Comparison of ENCODE assay signal across 11 cellular contexts in genomic region chr16:50275428-50276127, GRCh38. TPM values are rescaled to one million over a fixed set of nuclear protein-coding genes. Genes with fewer than 3 reads are reported as not detected.
A peak's percentile ranks its signal among the peaks of the same experiment; 100 is the strongest.
DNase-seq lines count a peak whose midpoint lies in the region; ATAC-seq, FAIRE-seq and TF ChIP-seq lines count a peak whose summit lies in the region.
"Had no signal": no experiment of that assay in that cellular context is flagged by ENCODE, and none has a peak within 500 bp of the region (broad histone marks: within the 10 kb centered on the region; RNA-seq: fewer than 3 reads in every experiment).

No MANE protein-coding gene starts in this region.

- no peak for TF ChIP-seq EP300 in GM12878 (IDR thresholded peaks at IDR 0.05; ENCODE audit: borderline replicate concordance in 1 of 2, control insufficient read depth in 1 of 2, low read depth in 2 of 2, low read length in 2 of 2)

- H3K4me3 ChIP-seq in MM.1S (ENCODE audit: low read length): peak overlapping the region; percentile 97
- peak overlapping the region; percentile 70 for H3K4me3 ChIP-seq in GM12878
- H3K4me3 ChIP-seq: mucosa of descending colon had no signal

- H2AFZ ChIP-seq in MM.1S (ENCODE audit: low read length): no peak overlapping the region
- H2AFZ ChIP-seq in GM12878 (ENCODE audit: control insufficient read depth, low read depth, low read length): no peak overlapping the region

- POLR2A ChIA-PET in GM12878 (lab: Charles Lee): interaction anchor here (0.6 to 2.3 kb wide), 10 partner anchors 10 to 1457 kb away, joined by 3 to 15 read pairs (median 3); partner anchors contain the start of genes ADCY7, CNEP1R1 and HEATR3

- peaks cover 67% of the 10 kb centered on the region for H3K36me3 Mint-ChIP-seq in T-helper 2 cell treated with Interferon-gamma antibody and Interleukin-4, amounts not matched to agents 5 μg/mL and 100 μg/mL, for 36 hours (ENCODE audit: low read depth)
- peaks cover 54% of the 10 kb centered on the region for H3K36me3 Mint-ChIP-seq in stimulated activated effector memory CD8-positive, alpha-beta T cell treated with anti-CD3 and anti-CD28 coated beads, Interleukin-12 subunit alpha, Interleukin-12 subunit beta, amount 100 ng/mL, for 72 hours

- WGBS in GM12878 (ENCODE audit: insufficient coverage, insufficient replicate concordance, low lambda C conversion rate, missing lambda C conversion rate): 73% methylated on average over 8 of the region's 9 CpGs

- H3K36me3 ChIP-seq in MM.1S (replicated peaks; ENCODE audit: insufficient read depth, low read length): no peaks in the 10 kb centered on the region
- 0 out of 4 replicates have a peak, but pooled peaks cover 0 to 2% of the 10 kb centered on the region in 2 experiments for H3K36me3 ChIP-seq in GM12878 (ENCODE audit: control insufficient read depth in 2 of 2, insufficient read depth in 2 of 2, low read length in 1 of 2)

- peak overlapping the region; percentile 99 for H3K27ac Mint-ChIP-seq in T-helper 2 cell treated with Interferon-gamma antibody and Interleukin-4, amounts not matched to agents 5 μg/mL and 100 μg/mL, for 36 hours
- peak overlapping the region; percentile 100 for H3K27ac Mint-ChIP-seq in stimulated activated effector memory CD8-positive, alpha-beta T cell treated with anti-CD3 and anti-CD28 coated beads, Interleukin-12 subunit alpha, Interleukin-12 subunit beta, amount 100 ng/mL, for 72 hours

- no peak for FAIRE-seq in GM12878 (lab: Jason Lieb, UNC)

- H3K27me3 Mint-ChIP-seq in T-helper 2 cell treated with Interferon-gamma antibody and Interleukin-4, amounts not matched to agents 5 μg/mL and 100 μg/mL, for 36 hours (ENCODE audit: low read depth): no peaks in the 10 kb centered on the region

- SMC1A ChIA-PET in GM12878 (lab: Charles Lee; ENCODE audit: uncharacterized antibody, unreplicated experiment): interaction anchor here (0.6 to 4.0 kb wide), 16 partner anchors 7 to 471 kb away, joined by 3 to 24 read pairs (median 4); partner anchors contain the start of gene ADCY7

- H3K4me3 Mint-ChIP-seq in T-helper 2 cell treated with Interferon-gamma antibody and Interleukin-4, amounts not matched to agents 5 μg/mL and 100 μg/mL, for 36 hours: peak overlapping the region; percentile 99
- H3K4me3 Mint-ChIP-seq in stimulated activated effector memory CD8-positive, alpha-beta T cell treated with anti-CD3 and anti-CD28 coated beads, Interleukin-12 subunit alpha, Interleukin-12 subunit beta, amount 100 ng/mL, for 72 hours: peak overlapping the region; percentile 97

- intact Hi-C loops in GM12878 (cut with micrococcal nuclease; ENCODE audit: unreplicated experiment): loop anchor here (5.0 to 10.0 kb wide), 2 partner anchors 121 to 422 kb away; partner anchors contain the start of gene TENT4B

- TF ChIP-seq POLR2A in GM12878 (IDR thresholded peaks at IDR 0.05; ENCODE audit: low read depth, low read length): no peak; the same call in 1 of the 2 replicates

- H3K9ac ChIP-seq in MM.1S (ENCODE audit: low read length): peak overlapping the region; percentile 97
- H3K9ac ChIP-seq in GM12878 (ENCODE audit: control insufficient read depth, insufficient read depth, low read length): peak overlapping the region; percentile 94

- no peaks in the 10 kb centered on the region for H3K9me2 ChIP-seq in MM.1S (replicated peaks; ENCODE audit: insufficient read depth, low read length)

- in situ Hi-C loops in GM12878 (cut with MboI): no loop called here

- H3F3A ChIP-seq in MM.1S (ENCODE audit: insufficient read depth, low read length): peaks cover 20% of the 10 kb centered on the region

- TF ChIP-seq CTCF in MM.1S (IDR thresholded peaks at IDR 0.05; ENCODE audit: low read length) (no peak), GM12878 (IDR thresholded peaks at IDR 0.05 in 2 of 3, conservative IDR thresholded peaks at IDR 0.05 in 1 of 3; ENCODE audit: control insufficient read depth in 2 of 3, extremely low read depth in 1 of 3, insufficient read depth in 1 of 3, low read depth in 3 of 3, low read length in 3 of 3) (no peak)

- ATAC-seq in GM12878: no peak
- ATAC-seq in stimulated activated effector memory CD8-positive, alpha-beta T cell treated with anti-CD3 and anti-CD28 coated beads, Interleukin-12 subunit alpha, Interleukin-12 subunit beta, amount 100 ng/mL, for 72 hours: no peak

- H3K27ac ChIP-seq in MM.1S (ENCODE audit: low read length): peak overlapping the region; percentile 87
- H3K27ac ChIP-seq in GM12878 (ENCODE audit: control insufficient read depth, insufficient read depth): peak overlapping the region; percentile 93

- H3K27me3 ChIP-seq in MM.1S (replicated peaks; ENCODE audit: insufficient read depth, low read length) (no peaks in the 10 kb centered on the region), GM12878 (replicated peaks in 1 of 2; ENCODE audit: control insufficient read depth in 2 of 2, insufficient read depth in 2 of 2, low read length in 1 of 2) (no peaks in the 10 kb centered on the region)

- DNase-seq in T-helper 2 cell treated with Interferon-gamma antibody and Interleukin-4, amounts not matched to agents 5 μg/mL and 100 μg/mL, for 36 hours (ENCODE audit: low spot score): no peak
- DNase-seq in T-helper 2 cell (no peak), MM.1S (peak; percentile 24), GM12878 (ENCODE audit: low read depth, low spot score) (no peak), dedifferentiated amniotic fluid mesenchymal stem cell (ENCODE audit: extremely low spot score) (no peak), NCI-H524 treated with DMSO at 0.1 percent for 48 hours (lab: John Stamatoyannopoulos, UW) (no peak), germinal center (ENCODE audit: low spot score) (no peak)
- DNase-seq in stimulated activated effector memory CD8-positive, alpha-beta T cell treated with anti-CD3 and anti-CD28 coated beads, Interleukin-12 subunit alpha, Interleukin-12 subunit beta, amount 100 ng/mL, for 72 hours (ENCODE audit: low spot score in 2 of 2): no peak
- DNase-seq: anterior cingulate cortex, SIG-M5 had no signal

- RAD21 ChIA-PET in GM12878 (lab: Charles Lee; ENCODE audit: unreplicated experiment): interaction anchor here (0.9 to 3.8 kb wide), 19 partner anchors 7 to 531 kb away, joined by 3 to 24 read pairs (median 5); partner anchors contain the start of gene CNEP1R1

- no peaks in the 10 kb centered on the region for H3K9me3 Mint-ChIP-seq in T-helper 2 cell treated with Interferon-gamma antibody and Interleukin-4, amounts not matched to agents 5 μg/mL and 100 μg/mL, for 36 hours
- H3K9me3 Mint-ChIP-seq in stimulated activated effector memory CD8-positive, alpha-beta T cell treated with anti-CD3 and anti-CD28 coated beads, Interleukin-12 subunit alpha, Interleukin-12 subunit beta, amount 100 ng/mL, for 72 hours: peaks cover 5% of the 10 kb centered on the region

- no peaks in the 10 kb centered on the region for H4K20me1 ChIP-seq in MM.1S (ENCODE audit: insufficient read depth, low read length)
- no peaks in the 10 kb centered on the region for H4K20me1 ChIP-seq in GM12878 (ENCODE audit: control insufficient read depth, insufficient read depth)

- no TSS peak for BruUV-seq in GM12878 (replicated peaks; lab: Mats Ljungman, UMichigan)

- H3K9me3 ChIP-seq in MM.1S (replicated peaks; ENCODE audit: insufficient read depth, low read length) (no peaks in the 10 kb centered on the region), GM12878 (replicated peaks; ENCODE audit: control insufficient read depth, insufficient read depth, low read length) (no peaks in the 10 kb centered on the region; the same call in 2 of the 3 replicates)
- H3K9me3 ChIP-seq: mucosa of descending colon had no signal

- peaks cover 68% of the 10 kb centered on the region for H3K79me2 ChIP-seq in MM.1S (ENCODE audit: low read length)
- H3K79me2 ChIP-seq in GM12878 (ENCODE audit: control insufficient read depth, insufficient read depth, low read length): peaks cover 63% of the 10 kb centered on the region

- H3K4me1 ChIP-seq in MM.1S (ENCODE audit: low read length) (peaks cover 38% of the 10 kb centered on the region), GM12878 (ENCODE audit: control insufficient read depth, insufficient read depth, low read length) (peaks cover 61% of the 10 kb centered on the region)

- peaks cover 81% of the 10 kb centered on the region for H3K4me1 Mint-ChIP-seq in T-helper 2 cell treated with Interferon-gamma antibody and Interleukin-4, amounts not matched to agents 5 μg/mL and 100 μg/mL, for 36 hours (ENCODE audit: low read depth)
- H3K4me1 Mint-ChIP-seq in stimulated activated effector memory CD8-positive, alpha-beta T cell treated with anti-CD3 and anti-CD28 coated beads, Interleukin-12 subunit alpha, Interleukin-12 subunit beta, amount 100 ng/mL, for 72 hours: peaks cover 93% of the 10 kb centered on the region

- no peak for TF ChIP-seq RAD21 in GM12878 (IDR thresholded peaks at IDR 0.05; ENCODE audit: insufficient read depth, low read depth, low read length)

- peak overlapping the region; percentile 100 for H3K4me2 ChIP-seq in MM.1S (ENCODE audit: low read depth, low read length)
- peak overlapping the region; percentile 99 for H3K4me2 ChIP-seq in GM12878 (ENCODE audit: control insufficient read depth, insufficient read depth)

- CTCF ChIA-PET in GM12878 (lab: Yijun Ruan, JAX): interaction anchor here (0.9 to 4.3 kb wide), 16 partner anchors 10 to 531 kb away, joined by 3 to 44 read pairs (median 6); partner anchors contain the start of genes ADCY7 and CNEP1R1

TF ChIP-seq in GM12878, 131 proteins besides CTCF, POLR2A, EP300 and RAD21 (continues in another document):
- TF ChIP-seq SMAD5 (IDR thresholded peaks at IDR 0.05; ENCODE audit: low read depth) (no peak), JUNB (IDR thresholded peaks at IDR 0.05) (no peak)

RNA-seq across cellular contexts. Expression of gene ADCY7, which starts 9.2 kb away (rescaled TPM):
- total RNA-seq in GM12878 (2013; cell fraction: nucleolus; rRNA removed): 244 and 253 TPM in 2 replicates
- total RNA-seq in GM12878 (2014; rRNA removed) (44.2 and 47.1 TPM in 2 replicates), GM12878 (2014; rRNA removed; fragmentation: Illumina TruSeq; extraction: Trizol) (16.0 and 17.2 TPM in 2 replicates), GM12878 (2021) (71.2 and 87.9 TPM in 2 replicates)
- polyA plus RNA-seq in GM12878 (2011; ENCODE audit: low read depth): 8.7 TPM
- polyA plus RNA-seq in GM12878 (2011; rRNA removed) (16.9 and 18.7 TPM in 2 replicates), GM12878 (2014; fragmentation: Illumina TruSeq; extraction: Trizol) (16.8 and 19.6 TPM in 2 replicates), GM12878 (2014; fragmentation: Nextera tagmentation; extraction: Ambion mirVana) (1 to 10 TPM; 1.2 to 1.3 TPM), GM12878 (2014; rRNA removed) (45.5 and 52.1 TPM in 2 replicates), GM12878 (2016; fragmentation: Nextera tagmentation; extraction: Ambion mirVana) (10 to 100 TPM; 29.2 to 32.7 TPM)
- 21.3 and 33.9 TPM in 2 replicates for polyA plus RNA-seq in GM12878 (2011; cell fraction: cytosol; rRNA removed)
- polyA plus RNA-seq in GM12878 (2011; cell fraction: nucleus; rRNA removed): 169 and 171 TPM in 2 replicates
- 19.4 and 25.6 TPM in 2 replicates for polyA plus RNA-seq in GM12878 (2012)
- polyA minus RNA-seq in GM12878 (2011; rRNA and poly(A)+ RNA removed): 54.8 and 75.2 TPM in 2 replicates
- polyA minus RNA-seq in GM12878 (2011; cell fraction: cytosol; rRNA and poly(A)+ RNA removed): 25.4 and 26.3 TPM in 2 replicates
- 83.2 and 107 TPM in 2 replicates for polyA minus RNA-seq in GM12878 (2011; cell fraction: nucleus; rRNA and poly(A)+ RNA removed)
